Comparison of ENCODE assay signal across 2 cellular contexts in genomic region chr6:40387871-40388264, GRCh38.
TF ChIP-seq lines count a peak whose summit lies in the region.

No MANE protein-coding gene starts in this region.

TF ChIP-seq in SK-N-SH, 30 proteins besides CTCF, POLR2A, EP300 and RAD21 (continued from another document):
- TF ChIP-seq MAX (IDR thresholded peaks at IDR 0.05; ENCODE audit: low read depth), result no peak
- TF ChIP-seq ELF1 (IDR thresholded peaks at IDR 0.05), result no peak
- TF ChIP-seq IRF3 (IDR thresholded peaks at IDR 0.05; ENCODE audit: low read depth, low read length), result no peak
- TF ChIP-seq CHD2 (IDR thresholded peaks at IDR 0.05; ENCODE audit: low read length, partially characterized antibody), result no peak
- TF ChIP-seq PBX3 (IDR thresholded peaks at IDR 0.05), result no peak
- no peak for TF ChIP-seq NRF1 (IDR thresholded peaks at IDR 0.05; ENCODE audit: low read depth, low read length)
- TF ChIP-seq RXRA (IDR thresholded peaks at IDR 0.05; ENCODE audit: borderline replicate concordance, low read depth), result no peak
- no peak for TF ChIP-seq TEAD4 (IDR thresholded peaks at IDR 0.05; ENCODE audit: borderline replicate concordance, insufficient read depth)

TF ChIP-seq in SK-N-SH treated with all-trans-retinoic acid at 6 μM for 48 hours, 23 proteins besides CTCF, POLR2A, EP300 and RAD21 (continued from another document):
- TF ChIP-seq, protein P1, sequence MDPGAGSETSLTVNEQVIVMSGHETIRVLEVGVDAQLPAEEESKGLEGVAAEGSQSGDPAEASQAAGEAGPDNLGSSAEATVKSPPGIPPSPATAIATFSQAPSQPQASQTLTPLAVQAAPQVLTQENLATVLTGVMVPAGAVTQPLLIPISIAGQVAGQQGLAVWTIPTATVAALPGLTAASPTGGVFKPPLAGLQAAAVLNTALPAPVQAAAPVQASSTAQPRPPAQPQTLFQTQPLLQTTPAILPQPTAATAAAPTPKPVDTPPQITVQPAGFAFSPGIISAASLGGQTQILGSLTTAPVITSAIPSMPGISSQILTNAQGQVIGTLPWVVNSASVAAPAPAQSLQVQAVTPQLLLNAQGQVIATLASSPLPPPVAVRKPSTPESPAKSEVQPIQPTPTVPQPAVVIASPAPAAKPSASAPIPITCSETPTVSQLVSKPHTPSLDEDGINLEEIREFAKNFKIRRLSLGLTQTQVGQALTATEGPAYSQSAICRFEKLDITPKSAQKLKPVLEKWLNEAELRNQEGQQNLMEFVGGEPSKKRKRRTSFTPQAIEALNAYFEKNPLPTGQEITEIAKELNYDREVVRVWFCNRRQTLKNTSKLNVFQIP (CRISPR knock-in tag; IDR thresholded peaks at IDR 0.05; ENCODE audit: borderline replicate concordance, low read depth), result no peak
- TF ChIP-seq ESRRG (CRISPR knock-in tag; IDR thresholded peaks at IDR 0.05), result no peak
- no peak for TF ChIP-seq ZFP3 (CRISPR knock-in tag; IDR thresholded peaks at IDR 0.05)
